In the genomic region with DNA sequence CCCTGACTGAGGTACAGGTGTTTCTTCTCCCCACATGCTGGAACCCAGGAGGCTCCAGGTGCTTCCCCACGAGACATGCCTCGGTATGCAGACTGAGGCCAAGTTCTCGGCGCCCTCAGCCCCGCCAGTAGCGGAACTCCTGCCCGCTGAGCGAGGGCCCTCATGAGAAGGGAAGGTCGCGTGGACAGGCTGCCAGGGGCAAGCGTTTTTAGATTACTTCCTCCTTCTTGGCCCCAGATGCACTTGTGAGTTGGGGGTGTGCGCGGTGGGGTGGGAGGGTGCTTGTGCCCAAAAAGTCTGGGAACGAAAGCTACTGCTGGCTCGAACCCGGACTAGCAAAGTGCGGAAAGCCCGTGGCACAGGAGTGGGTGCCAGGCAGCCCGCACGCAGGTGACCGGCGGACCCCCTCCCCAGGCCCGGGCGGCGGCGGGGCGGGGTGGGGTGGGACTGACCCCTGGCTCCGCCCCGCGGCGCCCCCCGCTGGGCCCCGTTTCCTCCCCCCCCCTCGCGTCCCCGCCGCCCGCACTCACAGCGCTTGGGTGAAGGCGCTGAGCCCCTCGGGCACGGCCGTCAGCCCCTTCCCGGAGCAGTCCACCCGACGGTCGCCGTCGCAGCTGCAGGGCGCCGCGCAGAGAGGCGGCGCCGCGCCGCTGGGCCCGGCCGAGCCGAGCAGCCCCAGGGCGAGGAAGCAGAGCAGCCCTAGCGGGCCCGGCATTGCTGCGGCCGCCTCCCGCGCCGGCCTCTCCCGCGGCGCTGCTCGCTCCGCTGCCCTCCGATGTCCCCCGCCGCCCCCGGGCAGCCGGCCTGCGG, we compare ENCODE assay signal across 8 cellular contexts. TPM values are rescaled to one million over a fixed set of nuclear protein-coding genes. Genes with fewer than 3 reads are reported as not detected.
DNase-seq lines count a peak whose midpoint lies in the region; ATAC-seq lines count a peak whose summit lies in the region.

No MANE protein-coding gene starts in this region.

- peak overlapping the region; percentile 68 for H3K4me3 Mint-ChIP-seq in activated CD4-positive, alpha-beta T cell treated with anti-CD3 and anti-CD28 coated beads for 36 hours
- peak overlapping the region; percentile 71 for H3K4me3 Mint-ChIP-seq in activated naive CD8-positive, alpha-beta T cell treated with anti-CD3 and anti-CD28 coated beads, Interleukin-2, amount 50 U/mL, for 24 hours

- no peak overlapping the region for H3K27ac Mint-ChIP-seq in activated CD4-positive, alpha-beta T cell treated with anti-CD3 and anti-CD28 coated beads for 36 hours
- H3K27ac Mint-ChIP-seq in activated naive CD8-positive, alpha-beta T cell treated with anti-CD3 and anti-CD28 coated beads, Interleukin-2, amount 50 U/mL, for 24 hours = no peak overlapping the region

- no peaks in the 10 kb centered on the region for H3K36me3 Mint-ChIP-seq in activated CD4-positive, alpha-beta T cell treated with anti-CD3 and anti-CD28 coated beads for 36 hours (ENCODE audit: low read depth)
- H3K36me3 Mint-ChIP-seq in activated naive CD8-positive, alpha-beta T cell treated with anti-CD3 and anti-CD28 coated beads, Interleukin-2, amount 50 U/mL, for 24 hours (ENCODE audit: low read depth) = no peaks in the 10 kb centered on the region

- POLR2A ChIA-PET in activated CD4-positive, alpha-beta T cell treated with anti-CD3 and anti-CD28 coated beads for 36 hours (lab: Charles Lee) = no interaction called here

- intact Hi-C loops in activated CD4-positive, alpha-beta T cell treated with anti-CD3 and anti-CD28 coated beads for 36 hours (cut with DNase I, micrococcal nuclease) = loop anchor here (1.0 to 5.0 kb wide), 3 partner anchors 35 to 109 kb away; partner anchors contain the start of genes CCDC34 (in 2 of the 2) and LIN7C (in 1 of the 2)
- intact Hi-C loops in left cardiac atrium (cut with DNase I) = loop anchor here in 1 of 2 donors (10.0 kb wide), 1 partner anchor 107 kb away; the partner anchor contains the start of gene CCDC34

- H3K9me3 Mint-ChIP-seq in activated CD4-positive, alpha-beta T cell treated with anti-CD3 and anti-CD28 coated beads for 36 hours (ENCODE audit: low read depth) = no peaks in the 10 kb centered on the region
- H3K9me3 Mint-ChIP-seq in activated naive CD8-positive, alpha-beta T cell treated with anti-CD3 and anti-CD28 coated beads, Interleukin-2, amount 50 U/mL, for 24 hours = no peaks in the 10 kb centered on the region

- H3K4me1 Mint-ChIP-seq in activated CD4-positive, alpha-beta T cell treated with anti-CD3 and anti-CD28 coated beads for 36 hours = peaks cover 16% of the 10 kb centered on the region
- peaks cover 18% of the 10 kb centered on the region for H3K4me1 Mint-ChIP-seq in activated naive CD8-positive, alpha-beta T cell treated with anti-CD3 and anti-CD28 coated beads, Interleukin-2, amount 50 U/mL, for 24 hours

- CTCF ChIA-PET in activated CD4-positive, alpha-beta T cell treated with anti-CD3 and anti-CD28 coated beads for 36 hours (lab: Charles Lee) = interaction anchor here (2.5 kb wide), 1 partner anchor 13 kb away, joined by 15 read pairs; no protein-coding TSS in a partner anchor

- peak; percentile 57 for ATAC-seq in activated CD4-positive, alpha-beta T cell treated with anti-CD3 and anti-CD28 coated beads for 36 hours
- ATAC-seq in HG02642 (IDR thresholded peaks at IDR 0.05; ENCODE audit: poor library complexity, unreplicated experiment) = peak; percentile 48
- peak; percentile 63 for ATAC-seq in activated naive CD8-positive, alpha-beta T cell treated with anti-CD3 and anti-CD28 coated beads, Interleukin-2, amount 50 U/mL, for 24 hours
- peak; percentile 50 to 66 for ATAC-seq in left cardiac atrium

- DNase-seq in activated CD4-positive, alpha-beta T cell treated with anti-CD3 and anti-CD28 coated beads for 36 hours = peak; percentile 35
- no peak for DNase-seq in activated CD4-positive, alpha-beta T cell treated with anti-CD3 and anti-CD28 coated beads, Interleukin-2, amount 50 U/mL, for 1 hour
- DNase-seq in NCI-H69 (lab: John Stamatoyannopoulos, UW) (peak; percentile 88), left cardiac atrium (peak; percentile 47), pons (ENCODE audit: low spot score) (peak; percentile 32), UCSD-AML1 (lab: John Stamatoyannopoulos, UW; ENCODE audit: unreplicated experiment) (no peak)
- DNase-seq in activated naive CD8-positive, alpha-beta T cell treated with anti-CD3 and anti-CD28 coated beads, Interleukin-2, amount 50 U/mL, for 24 hours = peak; percentile 14

- peaks cover 26% of the 10 kb centered on the region for H3K27me3 Mint-ChIP-seq in activated CD4-positive, alpha-beta T cell treated with anti-CD3 and anti-CD28 coated beads for 36 hours
- peaks cover 29% of the 10 kb centered on the region for H3K27me3 Mint-ChIP-seq in activated naive CD8-positive, alpha-beta T cell treated with anti-CD3 and anti-CD28 coated beads, Interleukin-2, amount 50 U/mL, for 24 hours

RNA-seq across cellular contexts. Expression of gene LGR4, which starts 0.8 kb away (rescaled TPM):
- total RNA-seq in activated CD4-positive, alpha-beta T cell treated with anti-CD3 and anti-CD28 coated beads for 36 hours = under 1 TPM; 0.19 to 0.21 TPM
- 10 to 100 TPM; 29.0 to 33.3 TPM for total RNA-seq in left cardiac atrium

RNA-seq across cellular contexts. Expression of gene LIN7C, which starts 34.8 kb away (rescaled TPM):
- 10 to 100 TPM; 16.1 to 19.2 TPM for total RNA-seq in activated CD4-positive, alpha-beta T cell treated with anti-CD3 and anti-CD28 coated beads for 36 hours
- 10 to 100 TPM; 15.4 to 24.2 TPM for total RNA-seq in left cardiac atrium

Comparison
In these comparisons a context has a peak if more than half of its experiments do, and no peak if none do; other contexts are left out.
1. DNase-seq: peak in activated CD4-positive, alpha-beta T cell treated with anti-CD3 and anti-CD28 coated beads for 36 hours (single experiment), NCI-H69 (single experiment), activated naive CD8-positive, alpha-beta T cell treated with anti-CD3 and anti-CD28 coated beads, Interleukin-2, amount 50 U/mL, for 24 hours (single experiment), left cardiac atrium (single experiment) and pons (single experiment); none in activated CD4-positive, alpha-beta T cell treated with anti-CD3 and anti-CD28 coated beads, Interleukin-2, amount 50 U/mL, for 1 hour (single experiment) and UCSD-AML1 (single experiment).
2. RNA of gene LGR4, which starts 0.8 kb away (total RNA-seq): 29.0 to 33.3 TPM in left cardiac atrium; 0.19 to 0.21 TPM in activated CD4-positive, alpha-beta T cell treated with anti-CD3 and anti-CD28 coated beads for 36 hours; every median in the first group is over 10 times any median in the second.
3. Peak in every context shown above with its lines, with median percentiles within 50 percentile points of each other: ATAC-seq.